Comparison of ENCODE assay signal across 32 cellular contexts in genomic region chr4:150108693-150109092, GRCh38. TPM values are rescaled to one million over a fixed set of nuclear protein-coding genes. Genes with fewer than 3 reads are reported as not detected.
"Had no signal": no experiment of that assay in that cellular context is flagged by ENCODE, and none has a peak within 500 bp of the region (broad histone marks: within the 10 kb centered on the region; RNA-seq: fewer than 3 reads in every experiment).

No MANE protein-coding gene starts in this region.

- H3K27ac ChIP-seq: esophagus muscularis mucosa, gastroesophageal sphincter, left lung, lower lobe of right lung, neural progenitor cell, right atrium auricular region, vagina had no signal

- H3K27me3 ChIP-seq: esophagus muscularis mucosa, gastroesophageal sphincter, left lung, neural progenitor cell, right atrium auricular region, vagina had no signal

- DNase-seq: activated CD4-positive, alpha-beta T cell treated with anti-CD3 and anti-CD28 coated beads, Interleukin-2, amount 10 ng/mL, durations not matched to agents 24 days and 14 days; activated CD4-positive, CD25-positive, alpha-beta regulatory T cell treated with anti-CD3 and anti-CD28 coated beads, Interleukin-2, amount 50 U/mL, for 72 hours; activated CD8-positive, alpha-beta T cell treated with anti-CD3 and anti-CD28 coated beads for 36 hours; activated naive CD8-positive, alpha-beta T cell treated with anti-CD3 and anti-CD28 coated beads, Interleukin-2, amount 50 U/mL, for 24 hours; activated T-cell treated with anti-CD3 and anti-CD28 coated beads, Interleukin-2, amount 50 U/mL, for 4 hours; endodermal cell; hippocampal formation; left lung; lower lobe of right lung; mesenchymal stem cell; natural killer cell; occipital lobe; stimulated activated CD4-positive, alpha-beta T cell treated with anti-CD3 and anti-CD28 coated beads, Interleukin-1b, Interleukin-23, amount 100 ng/mL, for 48 hours; stimulated activated CD4-positive, alpha-beta T cell treated with anti-CD3 and anti-CD28 coated beads, Interleukin-4, amount 100 ng/mL, for 4 hours; stimulated activated CD8-positive, alpha-beta memory T cell treated with anti-CD3 and anti-CD28 coated beads, Interleukin-4, amount 100 ng/mL, for 48 hours; stimulated activated naive CD8-positive, alpha-beta T cell treated with anti-CD3 and anti-CD28 coated beads, Interleukin-15, amount 100 ng/mL, for 72 hours; substantia nigra; T-helper 9 cell had no signal

- H3K9me3 ChIP-seq: lower lobe of right lung, right atrium auricular region, vagina had no signal

- H3K4me1 Mint-ChIP-seq: activated CD4-positive, alpha-beta T cell treated with anti-CD3 and anti-CD28 coated beads, Interleukin-2, amount 10 ng/mL, durations not matched to agents 24 days and 14 days; activated naive CD4-positive, alpha-beta T cell treated with anti-CD3 and anti-CD28 coated beads, Interleukin-2, amount 50 U/mL, for 24 hours; activated naive CD8-positive, alpha-beta T cell treated with anti-CD3 and anti-CD28 coated beads, Interleukin-2, amount 50 U/mL, for 24 hours; activated T-helper 17 cell treated with anti-CD3 and anti-CD28 coated beads, Interleukin-2, amount 50 U/mL, for 72 hours; central memory CD8-positive, alpha-beta T cell; endodermal cell; natural killer cell; stimulated activated memory B cell treated with anti-CD40 and anti-IgM and Interleukin-4, amounts not matched to agents 10 μg/mL and 1 μg/mL and 100 μg/mL, for 72 hours; stimulated activated naive CD8-positive, alpha-beta T cell treated with anti-CD3 and anti-CD28 coated beads, Interleukin-15, amount 100 ng/mL, for 72 hours had no signal

- H3K4me1 ChIP-seq: esophagus muscularis mucosa, left lung, lower lobe of right lung, neural progenitor cell, right atrium auricular region, vagina had no signal

- ATAC-seq: activated CD8-positive, alpha-beta T cell treated with anti-CD3 and anti-CD28 coated beads for 36 hours; activated naive CD8-positive, alpha-beta T cell treated with anti-CD3 and anti-CD28 coated beads, Interleukin-2, amount 50 U/mL, for 24 hours; activated T-cell treated with anti-CD3 and anti-CD28 coated beads, Interleukin-2, amount 50 U/mL, for 4 hours; activated T-helper 17 cell treated with anti-CD3 and anti-CD28 coated beads, Interleukin-2, amount 50 U/mL, for 72 hours; gastroesophageal sphincter; left lung; lower lobe of right lung; natural killer cell; stimulated activated memory B cell treated with anti-CD40 and anti-IgM and Interleukin-4, amounts not matched to agents 10 μg/mL and 1 μg/mL and 100 μg/mL, for 72 hours; stimulated activated naive CD8-positive, alpha-beta T cell treated with anti-CD3 and anti-CD28 coated beads, Interleukin-15, amount 100 ng/mL, for 72 hours had no signal

- H3K4me3 Mint-ChIP-seq: activated CD4-positive, alpha-beta T cell treated with anti-CD3 and anti-CD28 coated beads, Interleukin-2, amount 10 ng/mL, durations not matched to agents 24 days and 14 days; activated CD8-positive, alpha-beta T cell treated with anti-CD3 and anti-CD28 coated beads for 36 hours; activated naive CD4-positive, alpha-beta T cell treated with anti-CD3 and anti-CD28 coated beads, Interleukin-2, amount 50 U/mL, for 24 hours; activated naive CD8-positive, alpha-beta T cell treated with anti-CD3 and anti-CD28 coated beads, Interleukin-2, amount 50 U/mL, for 24 hours; activated T-cell treated with anti-CD3 and anti-CD28 coated beads, Interleukin-2, amount 50 U/mL, for 4 hours; activated T-helper 17 cell treated with anti-CD3 and anti-CD28 coated beads, Interleukin-2, amount 50 U/mL, for 72 hours; central memory CD8-positive, alpha-beta T cell; dendritic cell treated with granulocyte-macrophage colony-stimulating factor and Interleukin-4, amounts not matched to agents 40 ng/mL and 50 ng/mL, for 4 days; endodermal cell; natural killer cell; neural progenitor cell; stimulated activated memory B cell treated with anti-CD40 and anti-IgM and Interleukin-4, amounts not matched to agents 10 μg/mL and 1 μg/mL and 100 μg/mL, for 72 hours; stimulated activated naive CD8-positive, alpha-beta T cell treated with anti-CD3 and anti-CD28 coated beads, Interleukin-15, amount 100 ng/mL, for 72 hours; T-helper 1 cell treated with Interleukin-12 subunit alpha and Interleukin-12 subunit beta and Interleukin-4 antibody, amounts not matched to agents 30 μg/mL and 1 μg/mL, for 36 hours; type B pancreatic cell had no signal

- H3K27me3 Mint-ChIP-seq: activated naive CD4-positive, alpha-beta T cell treated with anti-CD3 and anti-CD28 coated beads, Interleukin-2, amount 50 U/mL, for 24 hours; dendritic cell treated with granulocyte-macrophage colony-stimulating factor and Interleukin-4, amounts not matched to agents 40 ng/mL and 50 ng/mL, for 4 days; type B pancreatic cell had no signal

- H3K36me3 ChIP-seq: esophagus muscularis mucosa, gastroesophageal sphincter, left lung, lower lobe of right lung, neural progenitor cell, right atrium auricular region, vagina had no signal

- H3K4me3 ChIP-seq: esophagus muscularis mucosa, gastroesophageal sphincter, left lung, lower lobe of right lung, neural progenitor cell, right atrium auricular region, smooth muscle cell, vagina had no signal

- H3K36me3 Mint-ChIP-seq: activated naive CD4-positive, alpha-beta T cell treated with anti-CD3 and anti-CD28 coated beads, Interleukin-2, amount 50 U/mL, for 24 hours; natural killer cell; stimulated activated memory B cell treated with anti-CD40 and anti-IgM and Interleukin-4, amounts not matched to agents 10 μg/mL and 1 μg/mL and 100 μg/mL, for 72 hours had no signal

- H3K9me3 Mint-ChIP-seq: activated CD4-positive, alpha-beta T cell treated with anti-CD3 and anti-CD28 coated beads, Interleukin-2, amount 10 ng/mL, durations not matched to agents 24 days and 14 days; activated CD8-positive, alpha-beta T cell treated with anti-CD3 and anti-CD28 coated beads for 36 hours; activated T-helper 17 cell treated with anti-CD3 and anti-CD28 coated beads, Interleukin-2, amount 50 U/mL, for 72 hours; central memory CD8-positive, alpha-beta T cell; stimulated activated memory B cell treated with anti-CD40 and anti-IgM and Interleukin-4, amounts not matched to agents 10 μg/mL and 1 μg/mL and 100 μg/mL, for 72 hours; T-helper 1 cell treated with Interleukin-12 subunit alpha and Interleukin-12 subunit beta and Interleukin-4 antibody, amounts not matched to agents 30 μg/mL and 1 μg/mL, for 36 hours had no signal

- H3K27ac Mint-ChIP-seq: activated CD4-positive, alpha-beta T cell treated with anti-CD3 and anti-CD28 coated beads, Interleukin-2, amount 10 ng/mL, durations not matched to agents 24 days and 14 days; activated CD8-positive, alpha-beta T cell treated with anti-CD3 and anti-CD28 coated beads for 36 hours; activated naive CD4-positive, alpha-beta T cell treated with anti-CD3 and anti-CD28 coated beads, Interleukin-2, amount 50 U/mL, for 24 hours; activated naive CD8-positive, alpha-beta T cell treated with anti-CD3 and anti-CD28 coated beads, Interleukin-2, amount 50 U/mL, for 24 hours; activated T-helper 17 cell treated with anti-CD3 and anti-CD28 coated beads, Interleukin-2, amount 50 U/mL, for 72 hours; dendritic cell treated with granulocyte-macrophage colony-stimulating factor and Interleukin-4, amounts not matched to agents 40 ng/mL and 50 ng/mL, for 4 days; endodermal cell; natural killer cell; neural progenitor cell; stimulated activated memory B cell treated with anti-CD40 and anti-IgM and Interleukin-4, amounts not matched to agents 10 μg/mL and 1 μg/mL and 100 μg/mL, for 72 hours; T-helper 1 cell treated with Interleukin-12 subunit alpha and Interleukin-12 subunit beta and Interleukin-4 antibody, amounts not matched to agents 30 μg/mL and 1 μg/mL, for 36 hours; type B pancreatic cell had no signal

RNA-seq across cellular contexts. Expression of gene DCLK2, which starts 30.4 kb away (rescaled TPM):
- total RNA-seq: activated CD4-positive, alpha-beta T cell treated with anti-CD3 and anti-CD28 coated beads, Interleukin-2, amount 10 ng/mL, durations not matched to agents 24 days and 14 days; activated CD8-positive, alpha-beta T cell treated with anti-CD3 and anti-CD28 coated beads for 36 hours; bronchial epithelial cell had no signal
